9 cellular contexts compared by ENCODE assay signal in the genomic region with DNA sequence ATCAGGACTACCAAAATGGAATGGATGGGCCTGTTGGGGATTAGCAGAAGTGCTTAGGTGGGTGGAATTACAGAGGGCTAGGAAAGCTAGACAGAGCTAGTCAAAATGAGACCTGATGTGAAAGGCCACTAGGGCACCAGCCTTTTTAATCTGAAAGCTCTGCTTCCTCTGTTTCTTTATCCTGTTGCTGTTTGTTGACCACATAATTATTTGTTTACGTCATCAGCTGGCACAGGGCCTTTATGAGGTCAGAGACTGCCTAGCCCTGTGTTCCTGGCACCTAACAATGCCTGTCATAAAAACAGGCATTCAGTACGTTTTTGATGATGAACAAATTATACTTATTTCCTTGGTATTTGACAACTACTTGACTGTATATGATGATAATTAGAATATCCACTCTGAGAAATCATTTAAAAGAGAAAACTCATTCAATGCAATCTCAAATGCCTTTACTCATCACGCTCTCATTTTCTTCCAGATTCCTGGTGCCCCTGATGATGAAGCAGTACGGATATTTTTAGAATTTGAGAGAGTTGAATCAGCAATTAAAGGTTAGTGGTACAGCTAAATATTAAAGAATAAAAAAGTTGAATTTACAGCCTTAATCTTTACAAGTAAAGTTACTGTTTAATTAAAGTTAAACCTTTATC. TPM values are rescaled to one million over a fixed set of nuclear protein-coding genes. Genes with fewer than 3 reads are reported as not detected.
DNase-seq lines count a peak whose midpoint lies in the region; ATAC-seq, FAIRE-seq and TF ChIP-seq lines count a peak whose summit lies in the region.
"Had no signal": no experiment of that assay in that cellular context is flagged by ENCODE, and none has a peak within 500 bp of the region (broad histone marks: within the 10 kb centered on the region; RNA-seq: fewer than 3 reads in every experiment).

No MANE protein-coding gene starts in this region.

- 0 out of 2 replicates have a peak, but pooled peaks cover 7% of the 10 kb centered on the region for H4K20me1 ChIP-seq in OCI-LY3 (ENCODE audit: insufficient read depth, low read length)

- no peak for FAIRE-seq in urothelium cell line (lab: Jason Lieb, UNC)

- peaks cover 50% of the 10 kb centered on the region for H3K36me3 ChIP-seq in CD8-positive, alpha-beta memory T cell (ENCODE audit: insufficient read depth, low read length)
- peaks cover 51% of the 10 kb centered on the region for H3K36me3 ChIP-seq in OCI-LY3 (replicated peaks; ENCODE audit: low read depth, low read length)

- H3K36me3 Mint-ChIP-seq in CD8-positive, alpha-beta memory T cell = peaks cover 15 to 70% (median 32%) of the 10 kb centered on the region in 3 donors
- peaks cover 64% of the 10 kb centered on the region for H3K36me3 Mint-ChIP-seq in nephron progenitor cell (ENCODE audit: low read depth)

- H3K79me2 ChIP-seq in OCI-LY3 (ENCODE audit: low read length) = no peaks in the 10 kb centered on the region; the same call in 1 of the 2 replicates

- CTCF ChIA-PET in CD8-positive, alpha-beta memory T cell (lab: Charles Lee) = no interaction called here

- no peak overlapping the region for H3K4me3 ChIP-seq in CD8-positive, alpha-beta memory T cell (ENCODE audit: low read length)
- H3K4me3 ChIP-seq in OCI-LY3 (ENCODE audit: low read length) (no peak overlapping the region), coronary artery (no peak overlapping the region)

- H2AFZ ChIP-seq in OCI-LY3 (ENCODE audit: low read depth, low read length) = no peak overlapping the region

- ATAC-seq in GM21825 (IDR thresholded peaks at IDR 0.05; ENCODE audit: unreplicated experiment) = no peak

- H3K4me2 ChIP-seq in OCI-LY3 (ENCODE audit: low read length) = no peak overlapping the region

- POLR2A ChIA-PET in CD8-positive, alpha-beta memory T cell (lab: Charles Lee) = no interaction called here

- H3K4me1 Mint-ChIP-seq in CD8-positive, alpha-beta memory T cell = peaks cover 8 to 9% (median 9%) of the 10 kb centered on the region in 3 donors
- peaks cover 18% of the 10 kb centered on the region for H3K4me1 Mint-ChIP-seq in nephron progenitor cell

- DNase-seq in CD8-positive, alpha-beta memory T cell = no peak
- no peak for DNase-seq in coronary artery (ENCODE audit: low spot score)
- no peak for DNase-seq in nephron progenitor cell
- no peak for DNase-seq in NAMALWA (ENCODE audit: low spot score)
- no peak for DNase-seq in activated CD4-positive, alpha-beta T cell treated with anti-CD3 and anti-CD28 coated beads, Interleukin-2, amount 50 U/mL, for 4 hours
- DNase-seq in urothelium cell line (ENCODE audit: low spot score) = no peak
- DNase-seq: effector CD8-positive, alpha-beta T cell had no signal

- no peaks in the 10 kb centered on the region for H3K27me3 ChIP-seq in CD8-positive, alpha-beta memory T cell (ENCODE audit: insufficient read depth, low read length, poor library complexity, severe bottlenecking)
- no peaks in the 10 kb centered on the region for H3K27me3 ChIP-seq in OCI-LY3 (ENCODE audit: low read depth, low read length)

- H3K4me3 Mint-ChIP-seq in CD8-positive, alpha-beta memory T cell = no peak overlapping the region
- no peak overlapping the region for H3K4me3 Mint-ChIP-seq in nephron progenitor cell

- H3K4me1 ChIP-seq in CD8-positive, alpha-beta memory T cell (ENCODE audit: insufficient read depth, low read length) = no peaks in the 10 kb centered on the region
- H3K4me1 ChIP-seq in OCI-LY3 (ENCODE audit: low read length) = peaks cover 13% of the 10 kb centered on the region

- TF ChIP-seq CTCF in OCI-LY3 (IDR thresholded peaks at IDR 0.05; ENCODE audit: low read depth, low read length) (no peak), coronary artery (IDR thresholded peaks at IDR 0.05) (no peak), nephron progenitor cell (IDR thresholded peaks at IDR 0.05) (no peak)

- H3K9me3 ChIP-seq in CD8-positive, alpha-beta memory T cell (ENCODE audit: low read length) = no peaks in the 10 kb centered on the region
- H3K9me3 ChIP-seq in OCI-LY3 (ENCODE audit: insufficient read depth, low read length) = no peaks in the 10 kb centered on the region

- H3K27ac Mint-ChIP-seq in CD8-positive, alpha-beta memory T cell = peak overlapping the region in 5 of 8 donors; percentile 46 to 76 (median 66)
- peak overlapping the region; percentile 5 for H3K27ac Mint-ChIP-seq in nephron progenitor cell

- H3K27ac ChIP-seq in CD8-positive, alpha-beta memory T cell (ENCODE audit: low read depth, low read length) = no peak overlapping the region
- H3K27ac ChIP-seq in OCI-LY3 (ENCODE audit: low read length) (peak overlapping the region; percentile 35), coronary artery (peak overlapping the region; percentile 21 to 53)

- H3K27me3 Mint-ChIP-seq in CD8-positive, alpha-beta memory T cell = peaks cover 0 to under 1% of the 10 kb centered on the region in 2 donors
- H3K27me3 Mint-ChIP-seq in nephron progenitor cell (ENCODE audit: low read depth, poor library complexity) = no peaks in the 10 kb centered on the region

- no peak overlapping the region for H3K9ac ChIP-seq in OCI-LY3 (ENCODE audit: low read length)

- no peaks in the 10 kb centered on the region for H3K9me3 Mint-ChIP-seq in CD8-positive, alpha-beta memory T cell
- H3K9me3 Mint-ChIP-seq in nephron progenitor cell = no peaks in the 10 kb centered on the region

RNA-seq across cellular contexts. Expression of gene RBM17, which starts 26.1 kb away (rescaled TPM):
- total RNA-seq in CD8-positive, alpha-beta memory T cell = 100 to 1,000 TPM; 269 to 282 TPM
- 91.8 TPM for polyA plus RNA-seq in CD8-positive, alpha-beta memory T cell

RNA-seq across cellular contexts. Expression of gene IL2RA, which starts 52.7 kb away (rescaled TPM):
- 1,000 to 10,000 TPM; 1,178 to 1,224 TPM for total RNA-seq in CD8-positive, alpha-beta memory T cell
- polyA plus RNA-seq in CD8-positive, alpha-beta memory T cell = 8.3 TPM
